Comparison of ENCODE assay signal across 11 cellular contexts in the genomic region with DNA sequence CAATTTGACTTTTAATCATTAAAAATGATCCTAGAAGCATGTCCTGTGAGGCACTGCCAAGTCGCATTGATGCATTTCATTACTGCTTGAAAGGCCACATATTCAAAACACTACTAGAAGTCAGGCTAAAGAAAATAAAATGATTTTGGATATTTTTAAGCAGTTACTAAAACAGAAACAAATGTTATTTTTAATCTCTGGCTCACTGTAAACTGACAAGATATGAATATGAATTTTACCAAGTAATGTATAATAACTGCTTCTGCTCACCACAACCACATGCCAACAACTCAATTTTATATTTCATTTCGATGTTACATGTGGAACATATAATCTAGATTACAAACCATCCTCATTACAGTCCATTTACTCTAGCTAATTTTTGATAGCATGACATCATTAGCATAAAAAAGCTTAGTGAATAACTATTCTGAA.
DNase-seq lines count a peak whose midpoint lies in the region; ATAC-seq and TF ChIP-seq lines count a peak whose summit lies in the region.
"Had no signal": no experiment of that assay in that cellular context is flagged by ENCODE, and none has a peak within 500 bp of the region (broad histone marks: within the 10 kb centered on the region; RNA-seq: fewer than 3 reads in every experiment).

No MANE protein-coding gene starts in this region.

- peaks cover 55% of the 10 kb centered on the region for H3K4me1 Mint-ChIP-seq in activated CD4-positive, alpha-beta T cell treated with anti-CD3 and anti-CD28 coated beads, Interleukin-2, amount 10 ng/mL, durations not matched to agents 7 days and 5 days
- peaks cover 73% of the 10 kb centered on the region for H3K4me1 Mint-ChIP-seq in activated CD8-positive, alpha-beta T cell treated with anti-CD3 and anti-CD28 coated beads for 36 hours (ENCODE audit: low read depth)
- H3K4me1 Mint-ChIP-seq in stimulated activated naive CD8-positive, alpha-beta T cell treated with anti-CD3 and anti-CD28 coated beads, Interleukin-15, Interleukin-2, amounts not matched to agents 100 ng/mL and 50 ng/mL, for 24 hours (ENCODE audit: low read depth), result peaks cover 80% of the 10 kb centered on the region

- no peak for DNase-seq in activated CD4-positive, alpha-beta T cell treated with anti-CD3 and anti-CD28 coated beads, Interleukin-2, amount 10 ng/mL, durations not matched to agents 7 days and 5 days
- DNase-seq in activated CD4-positive, alpha-beta T cell treated with anti-CD3 and anti-CD28 coated beads for 1 hour, result no peak
- DNase-seq in activated CD8-positive, alpha-beta T cell treated with anti-CD3 and anti-CD28 coated beads for 36 hours, result no peak
- no peak for DNase-seq in uterus
- DNase-seq: effector CD4-positive, alpha-beta T cell; NCI-H1694; nucleus accumbens had no signal

- no peak overlapping the region for H3K4me3 ChIP-seq in uterus

- H3K36me3 ChIP-seq in uterus, result no peaks in the 10 kb centered on the region

- peak overlapping the region in 1 of 2 donors; percentile 31 for H3K27ac ChIP-seq in uterus

- no peaks in the 10 kb centered on the region for H3K27me3 ChIP-seq in uterus

- peaks cover 29% of the 10 kb centered on the region for H3K36me3 Mint-ChIP-seq in activated CD4-positive, alpha-beta T cell treated with anti-CD3 and anti-CD28 coated beads, Interleukin-2, amount 10 ng/mL, durations not matched to agents 7 days and 5 days (ENCODE audit: low read depth)
- H3K36me3 Mint-ChIP-seq in activated CD8-positive, alpha-beta T cell treated with anti-CD3 and anti-CD28 coated beads for 36 hours (ENCODE audit: low read depth), result peaks cover 43% of the 10 kb centered on the region
- H3K36me3 Mint-ChIP-seq in stimulated activated naive CD8-positive, alpha-beta T cell treated with anti-CD3 and anti-CD28 coated beads, Interleukin-15, Interleukin-2, amounts not matched to agents 100 ng/mL and 50 ng/mL, for 24 hours (ENCODE audit: low read depth), result peaks cover 25% of the 10 kb centered on the region

- no peak for TF ChIP-seq CTCF in activated CD8-positive, alpha-beta T cell treated with anti-CD3 and anti-CD28 coated beads for 36 hours (IDR thresholded peaks at IDR 0.05)
- TF ChIP-seq CTCF in uterus (IDR thresholded peaks at IDR 0.05), result no peak

- H3K27me3 Mint-ChIP-seq in activated CD4-positive, alpha-beta T cell treated with anti-CD3 and anti-CD28 coated beads, Interleukin-2, amount 10 ng/mL, durations not matched to agents 7 days and 5 days, result no peaks in the 10 kb centered on the region
- no peaks in the 10 kb centered on the region for H3K27me3 Mint-ChIP-seq in activated CD8-positive, alpha-beta T cell treated with anti-CD3 and anti-CD28 coated beads for 36 hours
- H3K27me3 Mint-ChIP-seq in stimulated activated naive CD8-positive, alpha-beta T cell treated with anti-CD3 and anti-CD28 coated beads, Interleukin-15, Interleukin-2, amounts not matched to agents 100 ng/mL and 50 ng/mL, for 24 hours, result no peaks in the 10 kb centered on the region

- no peaks in the 10 kb centered on the region for H3K9me3 Mint-ChIP-seq in activated CD4-positive, alpha-beta T cell treated with anti-CD3 and anti-CD28 coated beads, Interleukin-2, amount 10 ng/mL, durations not matched to agents 7 days and 5 days
- H3K9me3 Mint-ChIP-seq in activated CD8-positive, alpha-beta T cell treated with anti-CD3 and anti-CD28 coated beads for 36 hours, result peaks cover 6% of the 10 kb centered on the region
- H3K9me3 Mint-ChIP-seq in stimulated activated naive CD8-positive, alpha-beta T cell treated with anti-CD3 and anti-CD28 coated beads, Interleukin-15, Interleukin-2, amounts not matched to agents 100 ng/mL and 50 ng/mL, for 24 hours, result peaks cover 4% of the 10 kb centered on the region

- TF ChIP-seq POLR2A in uterus (IDR thresholded peaks at IDR 0.05), result no peak

- H3K4me3 Mint-ChIP-seq in activated CD4-positive, alpha-beta T cell treated with anti-CD3 and anti-CD28 coated beads, Interleukin-2, amount 10 ng/mL, durations not matched to agents 7 days and 5 days, result no peak overlapping the region
- no peak overlapping the region for H3K4me3 Mint-ChIP-seq in activated CD8-positive, alpha-beta T cell treated with anti-CD3 and anti-CD28 coated beads for 36 hours
- peak overlapping the region; percentile 61 for H3K4me3 Mint-ChIP-seq in stimulated activated naive CD8-positive, alpha-beta T cell treated with anti-CD3 and anti-CD28 coated beads, Interleukin-15, Interleukin-2, amounts not matched to agents 100 ng/mL and 50 ng/mL, for 24 hours

- ATAC-seq in HG02852 (IDR thresholded peaks at IDR 0.05; ENCODE audit: unreplicated experiment), result peak; percentile 53
- ATAC-seq in activated CD8-positive, alpha-beta T cell treated with anti-CD3 and anti-CD28 coated beads for 36 hours, result peak; percentile 28
- no peak for ATAC-seq in GM21528 (IDR thresholded peaks at IDR 0.05; ENCODE audit: low FRiP score, unreplicated experiment)
- no peak for ATAC-seq in GM19467 (IDR thresholded peaks at IDR 0.05; ENCODE audit: unreplicated experiment)

- intact Hi-C loops in activated CD8-positive, alpha-beta T cell treated with anti-CD3 and anti-CD28 coated beads for 36 hours (cut with micrococcal nuclease), result no loop called here
- intact Hi-C loops in uterus (cut with DNase I; ENCODE audit: low total_unique reads), result no loop called here

- peak overlapping the region; percentile 76 for H3K27ac Mint-ChIP-seq in activated CD4-positive, alpha-beta T cell treated with anti-CD3 and anti-CD28 coated beads, Interleukin-2, amount 10 ng/mL, durations not matched to agents 7 days and 5 days
- H3K27ac Mint-ChIP-seq in activated CD8-positive, alpha-beta T cell treated with anti-CD3 and anti-CD28 coated beads for 36 hours, result peak overlapping the region; percentile 88
- peak overlapping the region; percentile 96 for H3K27ac Mint-ChIP-seq in stimulated activated naive CD8-positive, alpha-beta T cell treated with anti-CD3 and anti-CD28 coated beads, Interleukin-15, Interleukin-2, amounts not matched to agents 100 ng/mL and 50 ng/mL, for 24 hours

- H3K9me3 ChIP-seq in uterus, result no peaks in the 10 kb centered on the region

- POLR2A ChIA-PET in activated CD4-positive, alpha-beta T cell treated with anti-CD3 and anti-CD28 coated beads, Interleukin-2, amount 10 ng/mL, durations not matched to agents 7 days and 5 days (lab: Charles Lee), result no interaction called here
- POLR2A ChIA-PET in activated CD8-positive, alpha-beta T cell treated with anti-CD3 and anti-CD28 coated beads for 36 hours (lab: Charles Lee), result interaction anchor here (0.8 to 1.5 kb wide), 5 partner anchors 12 to 91 kb away, joined by 3 to 5 read pairs (median 3); no protein-coding TSS in a partner anchor

- H3K4me1 ChIP-seq in uterus, result no peaks in the 10 kb centered on the region

- CTCF ChIA-PET in activated CD4-positive, alpha-beta T cell treated with anti-CD3 and anti-CD28 coated beads, Interleukin-2, amount 10 ng/mL, durations not matched to agents 7 days and 5 days (lab: Charles Lee), result interaction anchor here (1.6 kb wide), 1 partner anchor 10 kb away, joined by 6 read pairs; no protein-coding TSS in a partner anchor
- CTCF ChIA-PET in activated CD8-positive, alpha-beta T cell treated with anti-CD3 and anti-CD28 coated beads for 36 hours (lab: Charles Lee), result interaction anchor here (0.7 to 1.2 kb wide), 5 partner anchors 12 to 157 kb away, joined by 3 to 6 read pairs (median 4); no protein-coding TSS in a partner anchor

Comparison
In these comparisons a context has a peak if more than half of its experiments do, and no peak if none do; other contexts are left out.
1. ATAC-seq: peak in HG02852 (single experiment) and activated CD8-positive, alpha-beta T cell treated with anti-CD3 and anti-CD28 coated beads for 36 hours (single experiment); none in GM21528 (single experiment) and GM19467 (single experiment).
2. Peak in every context shown above with its lines, with median percentiles within 50 percentile points of each other: H3K27ac Mint-ChIP-seq.